Comparison of ENCODE assay signal across 27 cellular contexts in genomic region chr2:145689277-145689676, GRCh38.
"Had no signal": no experiment of that assay in that cellular context is flagged by ENCODE, and none has a peak within 500 bp of the region (broad histone marks: within the 10 kb centered on the region; RNA-seq: fewer than 3 reads in every experiment).

No MANE protein-coding gene starts in this region.

- H3K9me3 Mint-ChIP-seq: natural killer cell treated with Interleukin-12 subunit alpha and Interleukin-12 subunit beta and Interleukin-15 and Interleukin-18, amount 100 ng/mL, for 72 hours; nephron progenitor cell; stimulated activated effector memory CD8-positive, alpha-beta T cell treated with anti-CD3 and anti-CD28 coated beads, Interleukin-12 subunit alpha, Interleukin-12 subunit beta, amount 100 ng/mL, for 72 hours; stimulated activated naive B cell treated with anti-CD40 and anti-IgM and Interleukin-4, amounts not matched to agents 10 μg/mL and 1 μg/mL and 100 μg/mL, for 72 hours; stimulated activated naive CD8-positive, alpha-beta T cell treated with anti-CD3 and anti-CD28 coated beads, Interleukin-15, Interleukin-2, amounts not matched to agents 100 ng/mL and 50 ng/mL, for 24 hours had no signal

- H3K27ac Mint-ChIP-seq: natural killer cell treated with Interleukin-12 subunit alpha and Interleukin-12 subunit beta and Interleukin-15 and Interleukin-18, amount 100 ng/mL, for 72 hours; nephron progenitor cell; stimulated activated effector memory CD8-positive, alpha-beta T cell treated with anti-CD3 and anti-CD28 coated beads, Interleukin-12 subunit alpha, Interleukin-12 subunit beta, amount 100 ng/mL, for 72 hours; stimulated activated naive B cell treated with anti-CD40 and anti-IgM and Interleukin-4, amounts not matched to agents 10 μg/mL and 1 μg/mL and 100 μg/mL, for 72 hours; stimulated activated naive CD8-positive, alpha-beta T cell treated with anti-CD3 and anti-CD28 coated beads, Interleukin-15, Interleukin-2, amounts not matched to agents 100 ng/mL and 50 ng/mL, for 24 hours had no signal

- H3K36me3 ChIP-seq: neutrophil, pancreas, right lobe of liver, sigmoid colon, stomach, thoracic aorta, thyroid gland, tibial nerve, upper lobe of left lung, vagina had no signal

- H3K27me3 Mint-ChIP-seq: stimulated activated naive B cell treated with anti-CD40 and anti-IgM and Interleukin-4, amounts not matched to agents 10 μg/mL and 1 μg/mL and 100 μg/mL, for 72 hours; stimulated activated naive CD8-positive, alpha-beta T cell treated with anti-CD3 and anti-CD28 coated beads, Interleukin-15, Interleukin-2, amounts not matched to agents 100 ng/mL and 50 ng/mL, for 24 hours had no signal

- H3K4me3 Mint-ChIP-seq: natural killer cell treated with Interleukin-12 subunit alpha and Interleukin-12 subunit beta and Interleukin-15 and Interleukin-18, amount 100 ng/mL, for 72 hours; nephron progenitor cell; neural crest cell; stimulated activated effector memory CD8-positive, alpha-beta T cell treated with anti-CD3 and anti-CD28 coated beads, Interleukin-12 subunit alpha, Interleukin-12 subunit beta, amount 100 ng/mL, for 72 hours; stimulated activated naive B cell treated with anti-CD40 and anti-IgM and Interleukin-4, amounts not matched to agents 10 μg/mL and 1 μg/mL and 100 μg/mL, for 72 hours; stimulated activated naive CD8-positive, alpha-beta T cell treated with anti-CD3 and anti-CD28 coated beads, Interleukin-15, Interleukin-2, amounts not matched to agents 100 ng/mL and 50 ng/mL, for 24 hours had no signal

- ATAC-seq: natural killer cell treated with Interleukin-12 subunit alpha and Interleukin-12 subunit beta and Interleukin-15 and Interleukin-18, amount 100 ng/mL, for 72 hours; pancreas; psoas muscle; right cardiac atrium; right lobe of liver; stimulated activated effector memory CD8-positive, alpha-beta T cell treated with anti-CD3 and anti-CD28 coated beads, Interleukin-12 subunit alpha, Interleukin-12 subunit beta, amount 100 ng/mL, for 72 hours; stimulated activated naive B cell treated with anti-CD40 and anti-IgM and Interleukin-4, amounts not matched to agents 10 μg/mL and 1 μg/mL and 100 μg/mL, for 72 hours had no signal

- DNase-seq: nephron progenitor cell; nucleus accumbens; pancreas; psoas muscle; right cardiac atrium; right lobe of liver; sigmoid colon; small intestine; stimulated activated CD4-positive, alpha-beta T cell treated with anti-CD3 and anti-CD28 coated beads, Interleukin-15, amount 100 ng/mL, for 24 hours; stimulated activated CD4-positive, alpha-beta T cell treated with anti-CD3 and anti-CD28 coated beads, Interleukin-2, amount 100 ng/mL, for 24 hours; stimulated activated CD4-positive, alpha-beta T cell treated with anti-CD3 and anti-CD28 coated beads, Interleukin-2, amount 100 ng/mL, for 48 hours; stimulated activated CD4-positive, alpha-beta T cell treated with anti-CD3 and anti-CD28 coated beads, Interleukin-4, amount 100 ng/mL, for 24 hours; stimulated activated naive B cell treated with anti-CD40 and anti-IgM and Interleukin-4, amounts not matched to agents 10 μg/mL and 1 μg/mL and 100 μg/mL, for 72 hours; stimulated activated naive CD4-positive, alpha-beta T cell treated with Interleukin-2 at 50 U/mL for 16 hours; stomach; thyroid gland; trophoblast cell; upper lobe of left lung had no signal

- H3K4me1 ChIP-seq: psoas muscle, right lobe of liver, sigmoid colon, thyroid gland, tibial nerve, vagina had no signal

- H3K4me1 Mint-ChIP-seq: neural crest cell; stimulated activated effector memory CD8-positive, alpha-beta T cell treated with anti-CD3 and anti-CD28 coated beads, Interleukin-12 subunit alpha, Interleukin-12 subunit beta, amount 100 ng/mL, for 72 hours had no signal

- H3K27me3 ChIP-seq: neutrophil, pancreas, right lobe of liver, sigmoid colon, stomach, thyroid gland, tibial nerve, upper lobe of left lung, vagina had no signal

- H3K4me3 ChIP-seq: pancreas, psoas muscle, right lobe of liver, sigmoid colon, stomach, thoracic aorta, thyroid gland, tibial nerve, upper lobe of left lung, vagina had no signal

- H3K27ac ChIP-seq: neutrophil, pancreas, psoas muscle, right lobe of liver, sigmoid colon, thoracic aorta, thyroid gland, tibial nerve, upper lobe of left lung, vagina had no signal

- H3K9me3 ChIP-seq: neutrophil, pancreas, psoas muscle, right lobe of liver, sigmoid colon, stomach, thoracic aorta, thyroid gland, tibial nerve, upper lobe of left lung, vagina had no signal

- H3K36me3 Mint-ChIP-seq: natural killer cell treated with Interleukin-12 subunit alpha and Interleukin-12 subunit beta and Interleukin-15 and Interleukin-18, amount 100 ng/mL, for 72 hours; stimulated activated effector memory CD8-positive, alpha-beta T cell treated with anti-CD3 and anti-CD28 coated beads, Interleukin-12 subunit alpha, Interleukin-12 subunit beta, amount 100 ng/mL, for 72 hours; stimulated activated naive B cell treated with anti-CD40 and anti-IgM and Interleukin-4, amounts not matched to agents 10 μg/mL and 1 μg/mL and 100 μg/mL, for 72 hours had no signal

- FAIRE-seq: urothelium cell line had no signal
